30 cellular contexts compared by ENCODE assay signal in the genomic region with DNA sequence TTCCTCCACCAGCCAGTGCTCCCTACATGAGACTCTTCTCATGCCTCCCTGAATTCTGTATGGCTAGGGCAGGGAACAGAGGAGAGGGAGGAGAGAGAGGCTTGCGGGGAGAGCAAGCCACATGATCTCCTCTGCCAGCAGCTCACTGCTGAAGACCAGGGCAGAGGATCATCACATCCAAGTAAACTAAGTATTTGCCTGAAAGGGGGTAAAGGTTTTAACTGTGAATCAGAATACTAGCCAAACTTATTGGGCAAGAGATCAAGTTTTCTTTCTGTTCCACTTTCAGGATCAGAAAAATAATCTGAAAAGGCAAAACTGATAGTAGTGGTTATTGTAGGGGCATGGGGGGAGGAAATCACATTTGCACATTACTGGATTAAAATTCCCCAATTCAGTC. TPM values are rescaled to one million over a fixed set of nuclear protein-coding genes. Genes with fewer than 3 reads are reported as not detected.
DNase-seq lines count a peak whose midpoint lies in the region; ATAC-seq, FAIRE-seq and TF ChIP-seq lines count a peak whose summit lies in the region.
"Had no signal": no experiment of that assay in that cellular context is flagged by ENCODE, and none has a peak within 500 bp of the region (broad histone marks: within the 10 kb centered on the region; RNA-seq: fewer than 3 reads in every experiment).

No MANE protein-coding gene starts in this region.

- no peaks in the 10 kb centered on the region for H3K27me3 Mint-ChIP-seq in osteocyte (ENCODE audit: unreplicated experiment)

- H3K36me3 ChIP-seq in adipocyte (ENCODE audit: control insufficient read depth, insufficient read depth, low read length, severe bottlenecking), result no peaks in the 10 kb centered on the region
- H3K36me3 ChIP-seq: BLaER1 treated with 17β-estradiol and CSF1 and Interleukin-3, amounts not matched to agents 10 nM and 100 nM; MG63; SJSA1 had no signal

- no peaks in the 10 kb centered on the region for H3K27me3 ChIP-seq in adipocyte (replicated peaks; ENCODE audit: control insufficient read depth, insufficient read depth, low read length)
- H3K27me3 ChIP-seq: BLaER1 treated with 17β-estradiol and CSF1 and Interleukin-3, amounts not matched to agents 10 nM and 100 nM; MG63 had no signal

- H3K9me3 ChIP-seq in adipocyte (ENCODE audit: control insufficient read depth, low read length), result no peaks in the 10 kb centered on the region

- peak overlapping the region; percentile 29 for H3K4me3 ChIP-seq in adipocyte (ENCODE audit: low read length)
- H3K4me3 ChIP-seq: BLaER1 treated with 17β-estradiol and CSF1 and Interleukin-3, amounts not matched to agents 10 nM and 100 nM; MG63; SJSA1 had no signal

- no peak overlapping the region for H3K27ac ChIP-seq in substantia nigra (ENCODE audit: low read depth, low read length, poor library complexity, severe bottlenecking)
- H3K27ac ChIP-seq: BLaER1 treated with 17β-estradiol and CSF1 and Interleukin-3, amounts not matched to agents 10 nM and 100 nM; SJSA1 had no signal

- peaks cover 10% of the 10 kb centered on the region for H3K36me3 Mint-ChIP-seq in osteocyte (ENCODE audit: unreplicated experiment)

- peaks cover 64% of the 10 kb centered on the region for H3K4me1 ChIP-seq in adipocyte (ENCODE audit: control insufficient read depth, insufficient read depth, low read length)
- H3K4me1 ChIP-seq: BLaER1 treated with 17β-estradiol and CSF1 and Interleukin-3, amounts not matched to agents 10 nM and 100 nM had no signal

- H3K4me3 Mint-ChIP-seq in osteocyte (ENCODE audit: unreplicated experiment), result no peak overlapping the region
- H3K4me3 Mint-ChIP-seq: CD4-positive, alpha-beta T cell had no signal

- ATAC-seq in omental fat pad (ENCODE audit: low FRiP score), result no peak
- no peak for ATAC-seq in HG02981 (IDR thresholded peaks at IDR 0.05; ENCODE audit: unreplicated experiment)

- FAIRE-seq in frontal cortex (lab: Jason Lieb, UNC), result no peak
- FAIRE-seq: A204.1, D721Med, G401.6, H54, HTR-8/SVneo had no signal

- DNase-seq in EL (peak; percentile 15), adipocyte (ENCODE audit: low read depth) (no peak), iris pigment epithelial cell (ENCODE audit: low read depth) (peak; percentile 40), osteocyte (ENCODE audit: extremely low spot score, unreplicated experiment) (no peak), omental fat pad (ENCODE audit: low spot score) (no peak), substantia nigra (lab: John Stamatoyannopoulos, UW) (no peak), frontal cortex (ENCODE audit: low spot score in 2 of 2) (no peak)
- DNase-seq: AML-193; CD4-positive, alpha-beta T cell; KBM-7; MG63; NCI-H1105 treated with DMSO at 0.1 percent for 48 hours; NCI-H146; NCI-H1930; NCI-H2107; NCI-H446; NCI-H526; NCI-H82; NK-92 treated with Interleukin-12 subunit alpha and Interleukin-12 subunit beta, amount 100 ng/mL, for 24 hours; Right ventricle myocardium superior; RPMI8226 had no signal

- H3K4me1 Mint-ChIP-seq in osteocyte (ENCODE audit: unreplicated experiment), result peaks cover 64% of the 10 kb centered on the region

- H3K9me3 Mint-ChIP-seq in osteocyte (ENCODE audit: unreplicated experiment), result peaks cover 27% of the 10 kb centered on the region

- H3K9ac ChIP-seq in adipocyte (ENCODE audit: low read length), result peak overlapping the region; percentile 44
- H3K9ac ChIP-seq: BLaER1 treated with 17β-estradiol and CSF1 and Interleukin-3, amounts not matched to agents 10 nM and 100 nM had no signal

- TF ChIP-seq CTCF in osteocyte (IDR thresholded peaks at IDR 0.05), result no peak
- TF ChIP-seq CTCF in omental fat pad (IDR thresholded peaks at IDR 0.05), result no peak

- H3K27ac Mint-ChIP-seq in osteocyte (ENCODE audit: unreplicated experiment), result peak overlapping the region; percentile 8
- H3K27ac Mint-ChIP-seq: CD4-positive, alpha-beta T cell had no signal

RNA-seq across cellular contexts. Expression of a gene that starts 17.8 kb away (rescaled TPM):
- total RNA-seq in osteocyte (184 and 187 TPM in 2 replicates), omental fat pad (10 to 100 TPM; 11.5 to 16.7 (median 11.8) TPM), frontal cortex (31.8 TPM)

RNA-seq across cellular contexts. Expression of a gene that starts 53.4 kb away (rescaled TPM):
- 0.32 and 0.34 TPM in 2 replicates for total RNA-seq in osteocyte
- not detected for total RNA-seq in omental fat pad
- under 0.01 TPM for total RNA-seq in frontal cortex
- total RNA-seq: CD4-positive, alpha-beta T cell; LHCN-M2; Right ventricle myocardium superior; SJSA1 had no signal

RNA-seq across cellular contexts. Expression of a gene that starts 57.1 kb away (rescaled TPM):
- not detected in 2 replicates for total RNA-seq in osteocyte
- not detected for total RNA-seq in omental fat pad
- total RNA-seq in frontal cortex, result not detected
- total RNA-seq: CD4-positive, alpha-beta T cell; LHCN-M2; Right ventricle myocardium superior; SJSA1 had no signal

Comparison
In these comparisons a context has a peak if more than half of its experiments do, and no peak if none do; other contexts are left out.
1. DNase-seq: peak in EL (single experiment) and iris pigment epithelial cell (single experiment); none in adipocyte (single experiment), osteocyte (single experiment), omental fat pad (single experiment), substantia nigra (0 of 49) and frontal cortex (0 of 2).